Comparison of ENCODE assay signal across 8 cellular contexts in genomic region chr2:45652090-45653050, GRCh38. TPM values are rescaled to one million over a fixed set of nuclear protein-coding genes. Genes with fewer than 3 reads are reported as not detected.
A peak's percentile ranks its signal among the peaks of the same experiment; 100 is the strongest.
DNase-seq lines count a peak whose midpoint lies in the region; ATAC-seq and TF ChIP-seq lines count a peak whose summit lies in the region.

No MANE protein-coding gene starts in this region.

- H3K36me3 Mint-ChIP-seq in stimulated activated naive CD8-positive, alpha-beta T cell treated with anti-CD3 and anti-CD28 coated beads, Interleukin-15, Interleukin-2, amounts not matched to agents 100 ng/mL and 50 ng/mL, for 24 hours (ENCODE audit: low read depth) = no peaks in the 10 kb centered on the region

- no peaks in the 10 kb centered on the region for H3K27me3 ChIP-seq in dorsolateral prefrontal cortex
- no peaks in the 10 kb centered on the region for H3K27me3 ChIP-seq in lung (ENCODE audit: control insufficient read depth, insufficient read depth)

- ATAC-seq in lung (ENCODE audit: insufficient read depth, low FRiP score) = no peak
- ATAC-seq in HG02678 (IDR thresholded peaks at IDR 0.05; ENCODE audit: unreplicated experiment) = no peak

- H3K9me3 ChIP-seq in lung (ENCODE audit: control insufficient read depth in 2 of 2, insufficient read depth in 1 of 2, low read length in 1 of 2) = no peaks in the 10 kb centered on the region

- H3K9me3 Mint-ChIP-seq in stimulated activated naive CD8-positive, alpha-beta T cell treated with anti-CD3 and anti-CD28 coated beads, Interleukin-15, Interleukin-2, amounts not matched to agents 100 ng/mL and 50 ng/mL, for 24 hours = no peaks in the 10 kb centered on the region

- H3K27me3 Mint-ChIP-seq in stimulated activated naive CD8-positive, alpha-beta T cell treated with anti-CD3 and anti-CD28 coated beads, Interleukin-15, Interleukin-2, amounts not matched to agents 100 ng/mL and 50 ng/mL, for 24 hours = peaks cover 9% of the 10 kb centered on the region

- DNase-seq in CD1c-positive myeloid dendritic cell (ENCODE audit: extremely low spot score) = peak; percentile 70
- DNase-seq in KBM-7 = peak; percentile 69
- DNase-seq in dorsolateral prefrontal cortex = peak in 9 of 10 donors; percentile 21 to 59 (median 53)
- peak; percentile 36 for DNase-seq in lung (ENCODE audit: low spot score)
- no peak for DNase-seq in NCI-H1105 (lab: John Stamatoyannopoulos, UW)

- intact Hi-C loops in dorsolateral prefrontal cortex (cut with DNase I) = loop anchor here in 1 of 2 donors (5.0 kb wide), 1 partner anchor 210 kb away; no protein-coding TSS in a partner anchor

- no peaks in the 10 kb centered on the region for H3K36me3 ChIP-seq in lung (ENCODE audit: control insufficient read depth in 2 of 2, insufficient read depth in 2 of 2, low read length in 2 of 2)

- 2 to 4% methylated on average over 54 of the region's 54 CpGs for WGBS in lung, 2 donors

- peak overlapping the region; percentile 90 for H3K4me3 Mint-ChIP-seq in stimulated activated naive CD8-positive, alpha-beta T cell treated with anti-CD3 and anti-CD28 coated beads, Interleukin-15, Interleukin-2, amounts not matched to agents 100 ng/mL and 50 ng/mL, for 24 hours

- H3K4me3 ChIP-seq in WI38 (ENCODE audit: low read depth, low read length) (peak overlapping the region; percentile 80), dorsolateral prefrontal cortex (peak overlapping the region; percentile 49 to 93 (median 84)), lung (peak overlapping the region; percentile 81)

- peaks cover 8 to 13% of the 10 kb centered on the region in 2 donors for H3K4me1 ChIP-seq in lung (ENCODE audit: control insufficient read depth in 2 of 2, insufficient read depth in 2 of 2, low read length in 2 of 2)

- H3K4me1 Mint-ChIP-seq in stimulated activated naive CD8-positive, alpha-beta T cell treated with anti-CD3 and anti-CD28 coated beads, Interleukin-15, Interleukin-2, amounts not matched to agents 100 ng/mL and 50 ng/mL, for 24 hours (ENCODE audit: low read depth) = peaks cover 33% of the 10 kb centered on the region

- H3K27ac ChIP-seq in dorsolateral prefrontal cortex (peak overlapping the region in 53 of 59 donors; percentile 10 to 98 (median 93)), lung (ENCODE audit: low read depth in 1 of 2, low read length in 1 of 2) (peak overlapping the region; percentile 76 to 98)

- H3K27ac Mint-ChIP-seq in stimulated activated naive CD8-positive, alpha-beta T cell treated with anti-CD3 and anti-CD28 coated beads, Interleukin-15, Interleukin-2, amounts not matched to agents 100 ng/mL and 50 ng/mL, for 24 hours = peak overlapping the region; percentile 76

- no peak for TF ChIP-seq CTCF in WI38 (IDR thresholded peaks at IDR 0.05; ENCODE audit: low read depth, low read length)
- TF ChIP-seq CTCF in dorsolateral prefrontal cortex (IDR thresholded peaks at IDR 0.05 in 54 of 56, conservative IDR thresholded peaks at IDR 0.05 in 2 of 56; ENCODE audit: low read depth in 1 of 56, partially characterized antibody in 56 of 56) = peak in 1 of 56 donors; percentile 6
- TF ChIP-seq CTCF in lung (IDR thresholded peaks at IDR 0.05; ENCODE audit: control extremely low read depth, extremely low read depth) = no peak

- in situ Hi-C loops in KBM-7 (cut with MboI; ENCODE audit: low pct_unique_long_range_greater_than_20kb, low sequenced_read_pairs) = no loop called here

RNA-seq across cellular contexts. Expression of gene PRKCE, which starts 0.9 kb away (rescaled TPM):
- 100 to 1,000 TPM in 118 of 120 experiments, 10 to 100 TPM in 2; 75.3 to 231 (median 164) TPM for total RNA-seq in dorsolateral prefrontal cortex
- 10 to 100 TPM; 46.0 to 82.2 TPM for total RNA-seq in lung
- 10 to 100 TPM; 12.5 to 18.1 TPM for polyA plus RNA-seq in lung

RNA-seq across cellular contexts. Expression of gene SRBD1, which starts 41.3 kb away (rescaled TPM):
- total RNA-seq in dorsolateral prefrontal cortex = 10 to 100 TPM in 73 of 120 experiments, 1 to 10 TPM in 47; 5.1 to 19.3 (median 10.7) TPM
- total RNA-seq in lung = 10 to 100 TPM; 14.8 to 30.6 TPM
- 1 to 10 TPM; 5.6 to 8.1 TPM for polyA plus RNA-seq in lung
